In genomic region chr6:53095270-53095669, GRCh38 we compare ENCODE assay signal across 22 cellular contexts. TPM values are rescaled to one million over a fixed set of nuclear protein-coding genes. Genes with fewer than 3 reads are reported as not detected.
DNase-seq lines count a peak whose midpoint lies in the region; ATAC-seq, FAIRE-seq and TF ChIP-seq lines count a peak whose summit lies in the region.
"Had no signal": no experiment of that assay in that cellular context is flagged by ENCODE, and none has a peak within 500 bp of the region (broad histone marks: within the 10 kb centered on the region; RNA-seq: fewer than 3 reads in every experiment).

No MANE protein-coding gene starts in this region.

- WGBS in IMR-90 (ENCODE audit: extremely low coverage in 2 of 2, insufficient read length in 1 of 2), 2 experiments: no CpG with 5 or more reads among the region's 3 CpGs

- no peak for TF ChIP-seq RAD21 in IMR-90 (IDR thresholded peaks at IDR 0.05; ENCODE audit: low read length)

- intact Hi-C loops in IMR-90 (cut with micrococcal nuclease): no loop called here

- no peak overlapping the region for H2BK120ac ChIP-seq in IMR-90 (ENCODE audit: low read depth, low read length)

- H2BK5ac ChIP-seq in IMR-90 (ENCODE audit: low read depth, low read length, poor library complexity, severe bottlenecking): peak overlapping the region; percentile 2

- no peak overlapping the region for H2BK20ac ChIP-seq in IMR-90 (ENCODE audit: low read depth, low read length)

- H2AFZ ChIP-seq in IMR-90 (replicated peaks; ENCODE audit: low read length, poor library complexity): no peak overlapping the region
- H2AFZ ChIP-seq: GM23248 had no signal

- no peaks in the 10 kb centered on the region; the same call in 1 of the 2 replicates for H4K20me1 ChIP-seq in IMR-90 (ENCODE audit: insufficient read depth, low read length)

- H2AK5ac ChIP-seq in IMR-90 (ENCODE audit: low read depth, low read length): no peak overlapping the region

- H3K4ac ChIP-seq in IMR-90 (ENCODE audit: low read depth, low read length): no peak overlapping the region

- dilution Hi-C loops in IMR-90 (cut with HindIII; ENCODE audit: low sequenced_read_pairs, unreplicated experiment): no loop called here

- ATAC-seq in IMR-90 (ENCODE audit: low read depth) (no peak), GM19324 (IDR thresholded peaks at IDR 0.05; ENCODE audit: low FRiP score, unreplicated experiment) (no peak)
- ATAC-seq: HCT116, K562 had no signal

- no peak overlapping the region for H2BK15ac ChIP-seq in IMR-90 (ENCODE audit: low read depth, low read length)

- H3K36me3 ChIP-seq in IMR-90 (ENCODE audit: control insufficient read depth, insufficient read depth, low read length): peaks cover 36% of the 10 kb centered on the region
- peaks cover 98% of the 10 kb centered on the region for H3K36me3 ChIP-seq in neutrophil

- TF ChIP-seq CTCF in IMR-90 (conservative IDR thresholded peaks at IDR 0.05; ENCODE audit: low read depth, low read length) (no peak), neutrophil (IDR thresholded peaks at IDR 0.05) (no peak)

- H3K9me1 ChIP-seq in IMR-90 (ENCODE audit: insufficient read depth, low read length): no peaks in the 10 kb centered on the region; the same call in 1 of the 2 replicates

- H2AK9ac ChIP-seq in IMR-90 (replicated peaks; ENCODE audit: low read depth, low read length, poor library complexity): no peak overlapping the region

- no peak overlapping the region for H3K4me2 ChIP-seq in IMR-90 (ENCODE audit: low read depth, low read length)

- H3K4me1 ChIP-seq in IMR-90 (ENCODE audit: control insufficient read depth, insufficient read depth, low read length): peaks cover 3% of the 10 kb centered on the region
- no peaks in the 10 kb centered on the region for H3K4me1 ChIP-seq in neutrophil (ENCODE audit: control insufficient read depth in 1 of 2, insufficient read depth in 1 of 2, low read depth in 1 of 2, low read length in 1 of 2)
- H3K4me1 ChIP-seq: BE2C had no signal

- no peak overlapping the region for H3K18ac ChIP-seq in IMR-90 (ENCODE audit: low read depth, low read length)

- H4K8ac ChIP-seq in IMR-90 (ENCODE audit: low read depth in 2 of 2, low read length in 2 of 2): no peak overlapping the region

- DNase-seq in GM12891 (ENCODE audit: insufficient read length, low spot score) (no peak), H54 (ENCODE audit: insufficient read length, low spot score) (no peak), IMR-90 (no peak), NCI-H187 (lab: John Stamatoyannopoulos, UW) (no peak), AG08396 (ENCODE audit: low spot score) (no peak)
- DNase-seq: BE2C; C1 segment of cervical spinal cord; CD4-positive, CD25-positive, alpha-beta regulatory T cell; CD8-positive, alpha-beta memory T cell; COR-L47; DMS 273 treated with DMSO at 0.1 percent for 48 hours; DMS53 had no signal

- POLR2A ChIA-PET in IMR-90 (lab: Charles Lee; ENCODE audit: unreplicated experiment): no interaction called here

- no peak for TF ChIP-seq POLR2A in GM12891 (IDR thresholded peaks at IDR 0.05; ENCODE audit: low read depth, low read length)
- no peak for TF ChIP-seq POLR2A in H54 (IDR thresholded peaks at IDR 0.05; ENCODE audit: low read depth, low read length)
- no peak for TF ChIP-seq POLR2A in IMR-90 (IDR thresholded peaks at IDR 0.05; ENCODE audit: low read depth, low read length)

- H3K27ac ChIP-seq in IMR-90 (ENCODE audit: insufficient read depth, low read length) (no peak overlapping the region), neutrophil (peak overlapping the region; percentile 25)
- H3K27ac ChIP-seq: HL-60 had no signal

- no peak overlapping the region for H4K91ac ChIP-seq in IMR-90 (ENCODE audit: insufficient read depth, low read depth, low read length)

- peak; percentile 9 for FAIRE-seq in GM12891 (lab: Jason Lieb, UNC)
- FAIRE-seq in H54 (lab: Jason Lieb, UNC): peak; percentile 6
- FAIRE-seq: G401.6, K562 had no signal

- H3K27me3 ChIP-seq in IMR-90 (ENCODE audit: control insufficient read depth, insufficient read depth, low read length): no peaks in the 10 kb centered on the region
- no peaks in the 10 kb centered on the region for H3K27me3 ChIP-seq in neutrophil
- H3K27me3 ChIP-seq: BE2C had no signal

- H3K9me3 ChIP-seq in IMR-90 (ENCODE audit: control insufficient read depth, insufficient read depth, low read length) (no peaks in the 10 kb centered on the region), neutrophil (no peaks in the 10 kb centered on the region)
- H3K9me3 ChIP-seq: BE2C had no signal

- no peak overlapping the region for H3K56ac ChIP-seq in IMR-90 (ENCODE audit: extremely low read depth, insufficient read depth, low read length)

- no TSS peak for BruUV-seq in IMR-90 (replicated peaks; lab: Mats Ljungman, UMichigan)

- CTCF ChIA-PET in IMR-90 (lab: Yijun Ruan, JAX): no interaction called here

- no peak overlapping the region for H3K4me3 ChIP-seq in IMR-90 (ENCODE audit: insufficient read depth, low read depth, low read length)
- H3K4me3 ChIP-seq in neutrophil (ENCODE audit: low read depth in 1 of 2, low read length in 1 of 2): no peak overlapping the region
- H3K4me3 ChIP-seq: GM23248, K562 had no signal

- in situ Hi-C loops in IMR-90 (cut with MboI; ENCODE audit: low sequenced_read_pairs): no loop called here

- 0 out of 4 replicates have a peak, but pooled peaks cover 0 to 5% of the 10 kb centered on the region in 2 experiments for H3K79me1 ChIP-seq in IMR-90 (ENCODE audit: low read depth in 1 of 2, low read length in 2 of 2)

- no peak overlapping the region for H3K14ac ChIP-seq in IMR-90 (replicated peaks; ENCODE audit: low read depth, low read length)

- no peak overlapping the region for H4K5ac ChIP-seq in IMR-90 (ENCODE audit: low read depth, low read length)

- no peak overlapping the region for H3K9ac ChIP-seq in IMR-90 (ENCODE audit: low read depth, low read length)
- H3K9ac ChIP-seq: GM23248 had no signal

- no peak overlapping the region for H3K23ac ChIP-seq in IMR-90 (ENCODE audit: low read depth, low read length)

TF ChIP-seq in GM12891, 5 proteins besides CTCF, POLR2A, EP300 and RAD21:
- TF ChIP-seq SPI1 (IDR thresholded peaks at IDR 0.05; ENCODE audit: low read depth, low read length) (no peak), TAF1 (IDR thresholded peaks at IDR 0.05; ENCODE audit: low read depth, low read length) (no peak), PAX5 (IDR thresholded peaks at IDR 0.05; ENCODE audit: insufficient read depth, low read length, severe bottlenecking) (no peak), POLR2AphosphoS5 (IDR thresholded peaks at IDR 0.05; ENCODE audit: low read depth, low read length) (no peak), POU2F2 (IDR thresholded peaks at IDR 0.05; ENCODE audit: low read depth, low read length) (no peak)

TF ChIP-seq in IMR-90, 13 proteins besides CTCF, POLR2A, EP300 and RAD21:
- TF ChIP-seq RCOR1 (IDR thresholded peaks at IDR 0.05; ENCODE audit: insufficient replicate concordance, low read length) (no peak), ELK1 (IDR thresholded peaks at IDR 0.05; ENCODE audit: borderline replicate concordance, low read depth, low read length) (no peak), NFE2L2 (IDR thresholded peaks at IDR 0.05; ENCODE audit: low read depth, low read length) (no peak), CEBPB (IDR thresholded peaks at IDR 0.05; ENCODE audit: low read depth, low read length) (no peak), MAZ (IDR thresholded peaks at IDR 0.05; ENCODE audit: borderline replicate concordance, low read depth, low read length) (no peak), USF2 (IDR thresholded peaks at IDR 0.05; ENCODE audit: low read depth, low read length) (no peak), FOS (IDR thresholded peaks at IDR 0.05; ENCODE audit: low read depth, low read length) (no peak), RFX5 (IDR thresholded peaks at IDR 0.05; ENCODE audit: low read depth, low read length) (no peak), MAFK (IDR thresholded peaks at IDR 0.05; ENCODE audit: low read depth, low read length) (no peak), MXI1 (IDR thresholded peaks at IDR 0.05; ENCODE audit: borderline replicate concordance, low read depth, low read length) (no peak), CHD1 (IDR thresholded peaks at IDR 0.05; ENCODE audit: low read depth, low read length) (no peak), SMC3 (IDR thresholded peaks at IDR 0.05; ENCODE audit: low read depth, low read length) (no peak), BHLHE40 (IDR thresholded peaks at IDR 0.05; ENCODE audit: low read depth, low read length) (no peak)

RNA-seq across cellular contexts. Expression of gene FBXO9, which starts 30.1 kb away (rescaled TPM):
- polyA plus RNA-seq in GM12891 (2012; ENCODE audit: low read depth, missing spikeins): 21.0 TPM
- 36.1 and 49.6 TPM in 2 replicates for total RNA-seq in IMR-90 (2012; rRNA removed)
- 65.9 and 82.8 TPM in 2 replicates for polyA plus RNA-seq in IMR-90 (2012; rRNA removed)
- polyA plus RNA-seq in IMR-90 (2012; cell fraction: cytosol; rRNA removed): 23.1 and 52.3 TPM in 2 replicates
- 85.3 and 198 TPM in 2 replicates for polyA plus RNA-seq in IMR-90 (2012; cell fraction: nucleus; rRNA removed; ENCODE audit: low replicate concordance)

RNA-seq across cellular contexts. Expression of gene CILK1, which starts 33.6 kb away (rescaled TPM):
- polyA plus RNA-seq in GM12891 (2012; ENCODE audit: low read depth, missing spikeins): 0.83 TPM
- total RNA-seq in IMR-90 (2012; rRNA removed): 11.1 and 12.8 TPM in 2 replicates
- 8.5 and 9.4 TPM in 2 replicates for polyA plus RNA-seq in IMR-90 (2012; rRNA removed)
- polyA plus RNA-seq in IMR-90 (2012; cell fraction: cytosol; rRNA removed): 3.1 and 3.8 TPM in 2 replicates
- polyA plus RNA-seq in IMR-90 (2012; cell fraction: nucleus; rRNA removed; ENCODE audit: low replicate concordance): 2.9 and 10.5 TPM in 2 replicates

RNA-seq across cellular contexts. Expression of gene GCM1, which starts 53.4 kb away (rescaled TPM):
- polyA plus RNA-seq in GM12891 (2012; ENCODE audit: low read depth, missing spikeins): not detected
- total RNA-seq in IMR-90 (2012; rRNA removed): not detected in 2 replicates
- polyA plus RNA-seq in IMR-90 (2012; rRNA removed): not detected in 2 replicates
- not detected in 2 replicates for polyA plus RNA-seq in IMR-90 (2012; cell fraction: cytosol; rRNA removed)
- polyA plus RNA-seq in IMR-90 (2012; cell fraction: nucleus; rRNA removed; ENCODE audit: low replicate concordance): not detected in 2 replicates
- total RNA-seq: A172; CD8-positive, alpha-beta memory T cell; GM23248; H4; HT1080; K562 had no signal
- polyA plus RNA-seq: CD8-positive, alpha-beta memory T cell; GM23248; K562 had no signal
